In the genomic region with DNA sequence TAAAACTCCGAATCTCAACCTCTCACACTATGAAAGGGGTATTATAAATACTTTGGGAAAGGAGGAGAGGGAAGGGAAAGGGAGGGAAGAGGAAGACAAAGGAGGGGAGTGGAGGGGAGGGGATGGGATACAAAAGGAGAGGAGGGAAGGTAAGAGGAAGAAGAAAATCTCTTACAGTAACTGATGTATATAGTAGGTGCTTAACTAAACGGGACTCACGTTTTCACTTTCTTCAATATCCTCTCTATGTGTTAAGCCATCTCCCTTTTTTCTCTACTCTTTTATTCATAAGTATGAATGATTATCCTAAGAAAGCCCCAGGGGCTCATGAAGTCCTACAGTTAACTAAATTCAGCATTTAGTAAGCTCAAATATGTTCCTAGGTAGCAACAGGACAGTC, we compare ENCODE assay signal across 6 cellular contexts.
"Had no signal": no experiment of that assay in that cellular context is flagged by ENCODE, and none has a peak within 500 bp of the region (broad histone marks: within the 10 kb centered on the region; RNA-seq: fewer than 3 reads in every experiment).

No MANE protein-coding gene starts in this region.

- FAIRE-seq: HTR-8/SVneo had no signal

- H3K27ac ChIP-seq: HL-60, KMS-11 had no signal

- H3K9ac ChIP-seq: KMS-11 had no signal

- H3K4me2 ChIP-seq: KMS-11 had no signal

- DNase-seq: IMR-90, KBM-7, KG1 had no signal
